8 cellular contexts compared by ENCODE assay signal in the genomic region with DNA sequence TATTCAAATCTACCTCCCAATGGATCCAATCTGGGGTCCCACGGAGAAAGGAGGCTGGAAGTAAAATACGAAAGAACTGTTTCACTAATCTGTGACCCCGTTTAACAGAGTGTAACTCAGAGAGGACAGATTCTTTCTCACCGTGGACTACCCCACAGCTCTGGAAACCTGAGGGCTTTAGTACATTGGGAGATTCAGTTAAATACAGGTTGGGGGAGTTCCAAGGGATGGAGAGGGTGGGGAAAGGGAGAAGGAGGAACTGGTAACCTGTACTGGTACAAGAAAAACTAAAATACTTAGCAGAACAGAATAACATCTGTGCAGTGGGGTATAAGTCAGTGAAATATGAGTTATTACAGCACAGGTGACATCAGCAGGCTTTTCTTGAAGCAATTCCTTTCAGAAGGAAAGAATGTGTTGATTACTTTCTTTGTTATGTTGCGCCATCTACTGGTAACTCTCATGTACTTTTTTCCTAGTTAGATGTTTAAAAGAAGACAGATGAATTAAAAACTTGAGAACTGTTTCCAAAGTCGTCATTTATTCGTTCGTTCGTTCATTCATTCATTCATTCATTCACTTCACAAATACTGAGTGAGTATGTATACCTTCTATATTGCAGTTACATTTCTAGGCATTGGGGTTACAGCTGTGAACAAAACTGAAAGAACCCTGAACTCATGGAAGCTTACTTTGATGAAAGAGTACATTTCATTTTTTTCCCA.
DNase-seq lines count a peak whose midpoint lies in the region; ATAC-seq and TF ChIP-seq lines count a peak whose summit lies in the region.

No MANE protein-coding gene starts in this region.

- TF ChIP-seq CTCF in AG10803 (conservative IDR thresholded peaks at IDR 0.05; ENCODE audit: low read length), result peak; percentile 65
- TF ChIP-seq CTCF in GM13976 (IDR thresholded peaks at IDR 0.05; ENCODE audit: borderline replicate concordance, control extremely low read depth, extremely low read depth, insufficient read depth, missing control alignments), result peak; percentile 47
- peak; percentile 38; the same call in 1 of the 2 replicates for TF ChIP-seq CTCF in WERI-Rb-1 (IDR thresholded peaks at IDR 0.05; ENCODE audit: low read depth, low read length)

- H3K9me3 ChIP-seq in WERI-Rb-1 (ENCODE audit: severe bottlenecking), result peaks cover 3% of the 10 kb centered on the region

- H3K36me3 ChIP-seq in WERI-Rb-1, result no peaks in the 10 kb centered on the region

- no peaks in the 10 kb centered on the region for H3K27me3 ChIP-seq in WERI-Rb-1 (ENCODE audit: insufficient read depth, low read depth, severe bottlenecking)

- ATAC-seq in GM19463 (IDR thresholded peaks at IDR 0.05; ENCODE audit: unreplicated experiment), result no peak
- ATAC-seq in HG03520 (IDR thresholded peaks at IDR 0.05; ENCODE audit: unreplicated experiment), result no peak

- peak; percentile 83 for DNase-seq in AG10803 (ENCODE audit: low read depth)
- peak; percentile 38 for DNase-seq in GM13976 (ENCODE audit: low spot score)
- DNase-seq in NCI-H2107 treated with DMSO at 0.1 percent for 48 hours (lab: John Stamatoyannopoulos, UW; ENCODE audit: unreplicated experiment), result peak; percentile 78
- no peak for DNase-seq in WERI-Rb-1
- peak; percentile 74 for DNase-seq in glomerular visceral epithelial cell (ENCODE audit: extremely low spot score)
- peak; percentile 33 for DNase-seq in retina

- peak overlapping the region; percentile 52 for H3K27ac ChIP-seq in WERI-Rb-1

- in situ Hi-C loops in GM13976 (cut with MboI; ENCODE audit: low sequenced_read_pairs, unreplicated experiment), result loop anchor here (5.0 to 25.0 kb wide), 3 partner anchors 83 to 638 kb away; no protein-coding TSS in a partner anchor

- H3K4me3 ChIP-seq in AG10803 (ENCODE audit: low read length), result no peak overlapping the region
- peak overlapping the region; percentile 17 for H3K4me3 ChIP-seq in WERI-Rb-1 (ENCODE audit: low read depth, low read length)
